ENCODE assay signal across 8 cellular contexts in the genomic region with DNA sequence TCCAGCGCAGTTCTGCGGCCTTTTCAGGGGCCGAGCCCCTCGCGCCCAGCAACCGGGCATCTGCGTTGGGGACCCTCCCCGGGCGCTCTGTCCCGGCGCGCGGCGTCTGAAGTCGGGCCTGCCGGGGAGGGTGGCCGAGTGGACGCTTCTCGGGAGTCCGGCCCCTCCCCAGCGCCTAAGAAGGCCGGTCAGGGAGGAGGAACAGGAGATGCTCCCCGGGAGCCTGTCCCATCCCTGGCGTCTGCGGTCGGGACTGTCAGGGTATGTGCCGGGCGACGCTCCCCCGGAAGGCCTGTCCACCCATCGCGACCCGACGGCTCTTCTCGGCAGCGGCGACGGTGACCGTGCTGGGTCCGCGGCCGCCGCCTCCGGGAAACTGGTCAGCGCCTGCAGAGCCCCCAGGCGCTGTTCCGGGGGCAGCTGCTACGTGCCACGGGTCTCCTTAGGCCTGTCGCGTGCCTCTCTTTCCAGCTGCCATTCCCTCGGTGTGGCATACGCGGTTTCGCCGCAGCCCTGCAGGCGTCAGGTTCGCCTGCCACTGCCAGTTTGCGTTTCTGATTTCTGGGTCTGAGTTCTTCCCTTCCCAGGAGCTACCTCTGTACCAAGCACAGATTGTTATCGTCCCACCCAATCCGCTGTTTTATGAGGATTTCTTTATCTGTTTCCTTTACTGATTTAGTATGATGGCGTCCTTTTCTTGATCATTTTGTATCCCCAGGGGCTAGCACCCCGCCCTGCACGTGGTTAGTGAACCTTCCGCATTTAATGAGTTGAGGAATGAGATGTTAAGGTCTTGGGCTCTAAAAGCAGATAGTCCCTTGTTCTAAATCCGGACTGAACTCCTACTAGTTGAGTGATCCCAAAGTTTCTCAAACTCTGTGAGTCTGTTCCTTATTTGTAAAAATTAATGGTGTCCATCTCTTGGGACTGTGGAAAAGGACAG. TPM values are rescaled to one million over a fixed set of nuclear protein-coding genes. Genes with fewer than 3 reads are reported as not detected.
DNase-seq lines count a peak whose midpoint lies in the region; ATAC-seq and TF ChIP-seq lines count a peak whose summit lies in the region.

No MANE protein-coding gene starts in this region.

- TF ChIP-seq CTCF in SU-DHL-6 (IDR thresholded peaks at IDR 0.05; ENCODE audit: insufficient read depth, low read length, poor library complexity, severe bottlenecking): no peak

- H3K4me2 ChIP-seq in BLaER1 treated with 17β-estradiol and CSF1 and Interleukin-3, amounts not matched to agents 10 nM and 100 nM: peak overlapping the region; percentile 67 to 93 (median 84)
- H3K4me2 ChIP-seq in SU-DHL-6 (ENCODE audit: low read depth, low read length, poor library complexity, severe bottlenecking): peak overlapping the region; percentile 62

- no peaks in the 10 kb centered on the region for H3F3A ChIP-seq in SU-DHL-6 (ENCODE audit: insufficient read depth)

- intact Hi-C loops in left ventricle myocardium superior (cut with micrococcal nuclease) (no loop called here), posterior cingulate gyrus (cut with DNase I) (no loop called here)

- peak overlapping the region; percentile 84 to 97 (median 93) for H3K9ac ChIP-seq in BLaER1 treated with 17β-estradiol and CSF1 and Interleukin-3, amounts not matched to agents 10 nM and 100 nM
- peak overlapping the region; percentile 51 for H3K9ac ChIP-seq in SU-DHL-6 (ENCODE audit: low read length)

- peak overlapping the region; percentile 75 to 92 (median 84) for H3K4me3 ChIP-seq in BLaER1 treated with 17β-estradiol and CSF1 and Interleukin-3, amounts not matched to agents 10 nM and 100 nM
- peak overlapping the region; percentile 58 for H3K4me3 ChIP-seq in SU-DHL-6 (ENCODE audit: insufficient read depth, low read length, poor library complexity, severe bottlenecking)

- H3K27me3 ChIP-seq in BLaER1 treated with 17β-estradiol and CSF1 and Interleukin-3, amounts not matched to agents 10 nM and 100 nM: no peaks in the 10 kb centered on the region
- no peaks in the 10 kb centered on the region for H3K27me3 ChIP-seq in SU-DHL-6 (ENCODE audit: low read length)

- ATAC-seq in GM19035 (IDR thresholded peaks at IDR 0.05; ENCODE audit: unreplicated experiment): peak; percentile 34
- peak; percentile 36 for ATAC-seq in HG03175 (IDR thresholded peaks at IDR 0.05; ENCODE audit: unreplicated experiment)
- ATAC-seq in left ventricle myocardium superior: peak; percentile 79

- peak in 46 of 58 donors; percentile 19 to 85 (median 61) for DNase-seq in anterior cingulate cortex (lab: John Stamatoyannopoulos, UW)
- DNase-seq in left ventricle myocardium superior: peak; percentile 70
- DNase-seq in posterior cingulate gyrus: peak in 9 of 10 donors; percentile 32 to 92 (median 46)
- no peak for DNase-seq in NCI-H1930 (lab: John Stamatoyannopoulos, UW)

- peaks cover 13 to 29% (median 17%) of the 10 kb centered on the region in 11 experiments; a peak in 21 of 22 replicates for H3K36me3 ChIP-seq in BLaER1 treated with 17β-estradiol and CSF1 and Interleukin-3, amounts not matched to agents 10 nM and 100 nM
- H3K36me3 ChIP-seq in SU-DHL-6 (ENCODE audit: low read length): no peaks in the 10 kb centered on the region

- peaks cover 6 to 13% (median 11%) of the 10 kb centered on the region in 11 experiments for H3K9me3 ChIP-seq in BLaER1 treated with 17β-estradiol and CSF1 and Interleukin-3, amounts not matched to agents 10 nM and 100 nM (replicated peaks in 1 of 11)
- H3K9me3 ChIP-seq in SU-DHL-6 (ENCODE audit: insufficient read depth, low read length): no peaks in the 10 kb centered on the region

- H2AFZ ChIP-seq in SU-DHL-6 (ENCODE audit: low read depth, low read length, severe bottlenecking): peak overlapping the region; percentile 94

- peak overlapping the region; percentile 84 to 98 (median 94) for H3K27ac ChIP-seq in BLaER1 treated with 17β-estradiol and CSF1 and Interleukin-3, amounts not matched to agents 10 nM and 100 nM
- H3K27ac ChIP-seq in SU-DHL-6 (ENCODE audit: low read depth, low read length): no peak overlapping the region

- no peaks in the 10 kb centered on the region for H3K79me2 ChIP-seq in SU-DHL-6 (ENCODE audit: insufficient read depth, low read length)

- peaks cover 0 to 28% (median 0%) of the 10 kb centered on the region in 11 experiments; a peak in 9 of 22 replicates for H4K20me1 ChIP-seq in BLaER1 treated with 17β-estradiol and CSF1 and Interleukin-3, amounts not matched to agents 10 nM and 100 nM
- no peaks in the 10 kb centered on the region for H4K20me1 ChIP-seq in SU-DHL-6 (ENCODE audit: low read depth, low read length)

- peaks cover 40 to 68% (median 54%) of the 10 kb centered on the region in 10 experiments for H3K4me1 ChIP-seq in BLaER1 treated with 17β-estradiol and CSF1 and Interleukin-3, amounts not matched to agents 10 nM and 100 nM

- H3K9me2 ChIP-seq in SU-DHL-6 (replicated peaks; ENCODE audit: insufficient read depth, low read length): no peaks in the 10 kb centered on the region

RNA-seq across cellular contexts. Expression of a gene that starts 0.8 kb away (rescaled TPM):
- total RNA-seq in left ventricle myocardium superior: 8.1 TPM

RNA-seq across cellular contexts. Expression of a gene that starts 22.7 kb away (rescaled TPM):
- total RNA-seq in left ventricle myocardium superior: 48.0 TPM

RNA-seq across cellular contexts. Expression of a gene that starts 37.3 kb away (rescaled TPM):
- total RNA-seq in left ventricle myocardium superior: not detected

Comparison
In these comparisons a context has a peak if more than half of its experiments do, and no peak if none do; other contexts are left out.
1. DNase-seq: peak in anterior cingulate cortex (46 of 58), left ventricle myocardium superior (single experiment) and posterior cingulate gyrus (9 of 10); none in NCI-H1930 (0 of 2).
2. Peak in every context shown above with its lines, with median percentiles within 50 percentile points of each other: ATAC-seq.